Comparison of ENCODE assay signal across 16 cellular contexts in the genomic region with DNA sequence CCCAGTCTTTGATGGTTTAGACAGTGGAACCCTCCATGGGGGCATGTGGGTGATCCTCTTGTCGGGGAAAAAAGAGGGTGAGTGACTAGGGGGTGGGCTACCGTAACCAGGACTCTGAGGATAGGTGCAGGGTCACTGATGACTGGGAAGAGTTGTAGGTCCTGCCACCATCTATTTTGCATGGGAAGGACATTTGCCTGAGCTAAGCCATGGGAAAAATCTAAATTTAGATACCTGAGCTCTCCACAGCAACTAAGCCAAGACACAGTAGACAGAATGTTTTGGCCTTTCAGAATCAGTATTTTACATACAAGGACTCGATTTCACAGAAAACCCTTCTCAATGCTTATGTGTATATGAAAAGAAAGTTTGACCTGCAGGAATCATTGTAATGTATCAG. TPM values are rescaled to one million over a fixed set of nuclear protein-coding genes. Genes with fewer than 3 reads are reported as not detected.
"Had no signal": no experiment of that assay in that cellular context is flagged by ENCODE, and none has a peak within 500 bp of the region (broad histone marks: within the 10 kb centered on the region; RNA-seq: fewer than 3 reads in every experiment).

No MANE protein-coding gene starts in this region.

- H3K36me3 Mint-ChIP-seq: activated naive CD4-positive, alpha-beta T cell treated with anti-CD3 and anti-CD28 coated beads, Interleukin-2, amount 10 ng/mL, durations not matched to agents 7 days and 5 days; naive thymus-derived CD8-positive, alpha-beta T cell had no signal

- H3K4me1 Mint-ChIP-seq: activated CD4-positive, alpha-beta memory T cell treated with anti-CD3 and anti-CD28 coated beads, Interleukin-2, amount 10 ng/mL, durations not matched to agents 7 days and 5 days; activated CD4-positive, alpha-beta T cell treated with anti-CD3 and anti-CD28 coated beads, Interleukin-2, amount 10 ng/mL, durations not matched to agents 24 days and 14 days; activated naive CD4-positive, alpha-beta T cell treated with anti-CD3 and anti-CD28 coated beads, Interleukin-2, amount 10 ng/mL, durations not matched to agents 7 days and 5 days; naive thymus-derived CD8-positive, alpha-beta T cell; stimulated activated naive CD8-positive, alpha-beta T cell treated with anti-CD3 and anti-CD28 coated beads, Interleukin-15, amount 100 ng/mL, for 72 hours had no signal

- H3K36me3 ChIP-seq: cardiac muscle cell, upper lobe of right lung had no signal

- H3K4me3 Mint-ChIP-seq: activated CD4-positive, alpha-beta memory T cell treated with anti-CD3 and anti-CD28 coated beads, Interleukin-2, amount 10 ng/mL, durations not matched to agents 7 days and 5 days; activated CD4-positive, alpha-beta T cell treated with anti-CD3 and anti-CD28 coated beads, Interleukin-2, amount 10 ng/mL, durations not matched to agents 24 days and 14 days; activated naive CD4-positive, alpha-beta T cell treated with anti-CD3 and anti-CD28 coated beads, Interleukin-2, amount 10 ng/mL, durations not matched to agents 7 days and 5 days; naive thymus-derived CD8-positive, alpha-beta T cell; stimulated activated naive CD8-positive, alpha-beta T cell treated with anti-CD3 and anti-CD28 coated beads, Interleukin-15, amount 100 ng/mL, for 72 hours had no signal

- H3K4me1 ChIP-seq: upper lobe of right lung had no signal

- H3K27ac ChIP-seq: cardiac muscle cell, upper lobe of right lung had no signal

- H3K4me3 ChIP-seq: cardiac muscle cell, lung, upper lobe of right lung had no signal

- DNase-seq: activated CD4-positive, alpha-beta memory T cell treated with anti-CD3 and anti-CD28 coated beads, Interleukin-2, amount 10 ng/mL, durations not matched to agents 7 days and 5 days; activated CD4-positive, alpha-beta T cell treated with anti-CD3 and anti-CD28 coated beads, Interleukin-2, amount 10 ng/mL, durations not matched to agents 24 days and 14 days; activated effector memory CD4-positive, alpha-beta T cell treated with anti-CD3 and anti-CD28 coated beads, Interleukin-2, amount 50 U/mL, for 16 hours; activated naive CD4-positive, alpha-beta T cell treated with anti-CD3 and anti-CD28 coated beads, Interleukin-2, amount 10 ng/mL, durations not matched to agents 7 days and 5 days; amygdala; effector memory CD4-positive, alpha-beta T cell; naive thymus-derived CD8-positive, alpha-beta T cell; SK-N-SH; stimulated activated CD4-positive, alpha-beta T cell treated with anti-CD3 and anti-CD28 coated beads, Interleukin-12 subunit alpha, Interleukin-12 subunit beta, amount 100 ng/mL, for 4 hours; stimulated activated naive CD8-positive, alpha-beta T cell treated with anti-CD3 and anti-CD28 coated beads, Interleukin-15, amount 100 ng/mL, for 72 hours; T-helper 2 cell; upper lobe of right lung had no signal

- ATAC-seq: esophagus mucosa; naive thymus-derived CD8-positive, alpha-beta T cell; stimulated activated naive CD8-positive, alpha-beta T cell treated with anti-CD3 and anti-CD28 coated beads, Interleukin-15, amount 100 ng/mL, for 72 hours; upper lobe of right lung had no signal

- H3K9me3 ChIP-seq: SK-N-SH, upper lobe of right lung had no signal

- H3K9me3 Mint-ChIP-seq: stimulated activated naive CD8-positive, alpha-beta T cell treated with anti-CD3 and anti-CD28 coated beads, Interleukin-15, amount 100 ng/mL, for 72 hours had no signal

- H3K27me3 Mint-ChIP-seq: activated CD4-positive, alpha-beta T cell treated with anti-CD3 and anti-CD28 coated beads, Interleukin-2, amount 10 ng/mL, durations not matched to agents 24 days and 14 days; activated naive CD4-positive, alpha-beta T cell treated with anti-CD3 and anti-CD28 coated beads, Interleukin-2, amount 10 ng/mL, durations not matched to agents 7 days and 5 days; progenitor cell of endocrine pancreas; stimulated activated naive CD8-positive, alpha-beta T cell treated with anti-CD3 and anti-CD28 coated beads, Interleukin-15, amount 100 ng/mL, for 72 hours had no signal

- H3K27ac Mint-ChIP-seq: activated CD4-positive, alpha-beta memory T cell treated with anti-CD3 and anti-CD28 coated beads, Interleukin-2, amount 10 ng/mL, durations not matched to agents 7 days and 5 days; activated CD4-positive, alpha-beta T cell treated with anti-CD3 and anti-CD28 coated beads, Interleukin-2, amount 10 ng/mL, durations not matched to agents 24 days and 14 days; activated naive CD4-positive, alpha-beta T cell treated with anti-CD3 and anti-CD28 coated beads, Interleukin-2, amount 10 ng/mL, durations not matched to agents 7 days and 5 days; naive thymus-derived CD8-positive, alpha-beta T cell; progenitor cell of endocrine pancreas; stimulated activated naive CD8-positive, alpha-beta T cell treated with anti-CD3 and anti-CD28 coated beads, Interleukin-15, amount 100 ng/mL, for 72 hours had no signal

- H3K27me3 ChIP-seq: cardiac muscle cell, upper lobe of right lung had no signal

RNA-seq across cellular contexts. Expression of a gene that starts 52.7 kb away (rescaled TPM):
- total RNA-seq: naive thymus-derived CD8-positive, alpha-beta T cell had no signal
- polyA plus RNA-seq: naive thymus-derived CD8-positive, alpha-beta T cell had no signal
